ENCODE assay signal across 11 cellular contexts in the genomic region with DNA sequence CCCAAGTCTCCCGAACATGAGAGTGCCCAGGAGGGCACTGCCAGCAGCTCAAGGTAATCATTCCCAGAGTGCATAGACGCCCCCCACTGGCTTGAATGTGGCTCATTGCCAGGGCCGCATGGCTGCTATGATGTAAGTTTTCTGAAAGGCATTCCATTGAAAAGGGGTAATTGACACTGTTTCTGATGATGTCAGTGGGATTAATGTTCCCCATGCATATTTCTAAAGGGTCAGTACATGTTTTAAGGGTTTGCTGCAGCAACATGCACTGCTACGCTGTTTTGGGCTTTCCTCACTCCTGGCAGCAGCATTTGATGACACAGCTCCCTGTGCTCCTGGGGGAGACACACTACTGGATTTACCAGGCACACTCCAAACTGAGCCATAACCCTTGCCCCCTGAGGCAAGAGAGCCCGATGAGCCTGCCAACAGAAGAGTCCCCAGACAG. TPM values are rescaled to one million over a fixed set of nuclear protein-coding genes. Genes with fewer than 3 reads are reported as not detected.
DNase-seq lines count a peak whose midpoint lies in the region; ATAC-seq and TF ChIP-seq lines count a peak whose summit lies in the region.
"Had no signal": no experiment of that assay in that cellular context is flagged by ENCODE, and none has a peak within 500 bp of the region (broad histone marks: within the 10 kb centered on the region; RNA-seq: fewer than 3 reads in every experiment).

No MANE protein-coding gene starts in this region.

- CTCF ChIA-PET in WTC11 (lab: Charles Lee) = interaction anchor here (0.6 to 1.9 kb wide), 16 partner anchors 9 to 244 kb away, joined by 3 to 13 read pairs (median 4); a partner anchor contains a TSS
- CTCF ChIA-PET in PC-3 (lab: Charles Lee) = no interaction called here
- CTCF ChIA-PET in CD8-positive, alpha-beta memory T cell (lab: Charles Lee) = no interaction called here

- H4K20me1 ChIP-seq in PC-3 (ENCODE audit: low read length) = no peaks in the 10 kb centered on the region

- H3K36me3 ChIP-seq in left ventricle myocardium inferior (no peaks in the 10 kb centered on the region), PC-3 (ENCODE audit: low read depth, low read length) (no peaks in the 10 kb centered on the region)
- no peaks in the 10 kb centered on the region for H3K36me3 ChIP-seq in CD8-positive, alpha-beta memory T cell (ENCODE audit: insufficient read depth, low read length)

- TF ChIP-seq CTCF in WTC11 (IDR thresholded peaks at IDR 0.05) = no peak
- TF ChIP-seq CTCF in left ventricle myocardium inferior (IDR thresholded peaks at IDR 0.05; ENCODE audit: borderline replicate concordance) = no peak
- TF ChIP-seq CTCF in PC-3 (conservative IDR thresholded peaks at IDR 0.05; ENCODE audit: low read depth, low read length) = no peak

- H3K27ac ChIP-seq in left ventricle myocardium inferior (replicated peaks) = no peak overlapping the region
- H3K27ac ChIP-seq in PC-3 (ENCODE audit: low read length) = no peak overlapping the region
- H3K27ac ChIP-seq in CD8-positive, alpha-beta memory T cell (ENCODE audit: low read depth, low read length) = no peak overlapping the region

- H3K4me1 Mint-ChIP-seq in WTC11 = peaks cover 30% of the 10 kb centered on the region
- H3K4me1 Mint-ChIP-seq in CD8-positive, alpha-beta memory T cell = no peaks in the 10 kb centered on the region

- H3K4me2 ChIP-seq in PC-3 (ENCODE audit: low read length) = no peak overlapping the region

- H3K27me3 ChIP-seq in left ventricle myocardium inferior (ENCODE audit: low read depth) (peaks cover 31% of the 10 kb centered on the region), PC-3 (ENCODE audit: low read length) (no peaks in the 10 kb centered on the region)
- H3K27me3 ChIP-seq in CD8-positive, alpha-beta memory T cell (ENCODE audit: insufficient read depth, low read length, poor library complexity, severe bottlenecking) = no peaks in the 10 kb centered on the region

- POLR2A ChIA-PET in WTC11 (lab: Charles Lee) = no interaction called here
- POLR2A ChIA-PET in PC-3 (lab: Charles Lee; ENCODE audit: unreplicated experiment) = no interaction called here
- POLR2A ChIA-PET in CD8-positive, alpha-beta memory T cell (lab: Charles Lee) = no interaction called here

- H3K9me2 ChIP-seq in PC-3 (replicated peaks; ENCODE audit: low read length) = no peaks in the 10 kb centered on the region

- intact Hi-C loops in left ventricle myocardium inferior (cut with micrococcal nuclease) (no loop called here), PC-3 (cut with micrococcal nuclease) (no loop called here)

- DNase-seq in HCEC 1CT (peak; percentile 56), WTC11 (ENCODE audit: low spot score) (peak; percentile 58), left ventricle myocardium inferior (peak; percentile 22), skeletal muscle cell (ENCODE audit: low read depth) (peak; percentile 96), PC-3 (no peak), OCI-M1 (lab: John Stamatoyannopoulos, UW) (no peak), COLO829 (ENCODE audit: low spot score) (no peak)
- DNase-seq in CD8-positive, alpha-beta memory T cell = no peak
- DNase-seq: activated CD4-positive, alpha-beta memory T cell treated with anti-CD3 and anti-CD28 coated beads for 36 hours; central memory CD4-positive, alpha-beta T cell; stimulated activated naive CD8-positive, alpha-beta T cell treated with anti-CD3 and anti-CD28 coated beads, Interleukin-15, Interleukin-2, amounts not matched to agents 100 U/mL and 50 U/mL, for 24 hours had no signal

- H3K9me3 ChIP-seq in left ventricle myocardium inferior (replicated peaks) = no peaks in the 10 kb centered on the region
- H3K9me3 ChIP-seq in PC-3 (ENCODE audit: low read length) = no peaks in the 10 kb centered on the region
- H3K9me3 ChIP-seq in CD8-positive, alpha-beta memory T cell (ENCODE audit: low read length) = no peaks in the 10 kb centered on the region

- H3K4me3 ChIP-seq in left ventricle myocardium inferior (no peak overlapping the region), skeletal muscle cell (ENCODE audit: low read depth, low read length) (no peak overlapping the region), PC-3 (ENCODE audit: low read length) (no peak overlapping the region)
- no peak overlapping the region for H3K4me3 ChIP-seq in CD8-positive, alpha-beta memory T cell (ENCODE audit: low read length)

- no peak overlapping the region for H3K4me3 Mint-ChIP-seq in WTC11
- no peak overlapping the region for H3K4me3 Mint-ChIP-seq in CD8-positive, alpha-beta memory T cell
- H3K4me3 Mint-ChIP-seq: activated CD4-positive, alpha-beta memory T cell treated with anti-CD3 and anti-CD28 coated beads for 36 hours had no signal

- no peaks in the 10 kb centered on the region for H3K79me2 ChIP-seq in PC-3 (ENCODE audit: low read length)

- ATAC-seq in WTC11 (peak; percentile 59), PC-3 (no peak)
- ATAC-seq: stimulated activated naive CD8-positive, alpha-beta T cell treated with anti-CD3 and anti-CD28 coated beads, Interleukin-15, Interleukin-2, amounts not matched to agents 100 U/mL and 50 U/mL, for 24 hours had no signal

- no peaks in the 10 kb centered on the region for H3K9me3 Mint-ChIP-seq in WTC11
- H3K9me3 Mint-ChIP-seq in CD8-positive, alpha-beta memory T cell = no peaks in the 10 kb centered on the region
- H3K9me3 Mint-ChIP-seq: activated CD4-positive, alpha-beta memory T cell treated with anti-CD3 and anti-CD28 coated beads for 36 hours had no signal

- peaks cover 15% of the 10 kb centered on the region for H3K4me1 ChIP-seq in left ventricle myocardium inferior
- H3K4me1 ChIP-seq in PC-3 (ENCODE audit: insufficient read depth, low read length) = peaks cover 18% of the 10 kb centered on the region
- H3K4me1 ChIP-seq in CD8-positive, alpha-beta memory T cell (ENCODE audit: insufficient read depth, low read length) = no peaks in the 10 kb centered on the region

- no peaks in the 10 kb centered on the region for H3F3A ChIP-seq in PC-3 (ENCODE audit: low read length, unreplicated experiment)

- peaks cover 3% of the 10 kb centered on the region; the same call in 1 of the 2 replicates for H3K27me3 Mint-ChIP-seq in WTC11 (ENCODE audit: low read depth)
- H3K27me3 Mint-ChIP-seq in CD8-positive, alpha-beta memory T cell = peaks cover 10 to 48% of the 10 kb centered on the region in 2 donors

- H3K27ac Mint-ChIP-seq in WTC11 = no peak overlapping the region
- no peak overlapping the region for H3K27ac Mint-ChIP-seq in CD8-positive, alpha-beta memory T cell
- H3K27ac Mint-ChIP-seq: activated CD4-positive, alpha-beta memory T cell treated with anti-CD3 and anti-CD28 coated beads for 36 hours had no signal

- H3K36me3 Mint-ChIP-seq in WTC11 = no peaks in the 10 kb centered on the region
- no peaks in the 10 kb centered on the region for H3K36me3 Mint-ChIP-seq in CD8-positive, alpha-beta memory T cell
- H3K36me3 Mint-ChIP-seq: activated CD4-positive, alpha-beta memory T cell treated with anti-CD3 and anti-CD28 coated beads for 36 hours had no signal

- no peak overlapping the region for H3K9ac ChIP-seq in PC-3 (ENCODE audit: low read length)

- no peak overlapping the region for H2AFZ ChIP-seq in PC-3 (ENCODE audit: low read length)

- BruUV-seq in PC-3 (replicated peaks; lab: Mats Ljungman, UMichigan) = no TSS peak

TF ChIP-seq in WTC11, 78 proteins besides CTCF, POLR2A, EP300 and RAD21:
- TF ChIP-seq, protein P1, sequence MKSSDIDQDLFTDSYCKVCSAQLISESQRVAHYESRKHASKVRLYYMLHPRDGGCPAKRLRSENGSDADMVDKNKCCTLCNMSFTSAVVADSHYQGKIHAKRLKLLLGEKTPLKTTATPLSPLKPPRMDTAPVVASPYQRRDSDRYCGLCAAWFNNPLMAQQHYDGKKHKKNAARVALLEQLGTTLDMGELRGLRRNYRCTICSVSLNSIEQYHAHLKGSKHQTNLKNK (CRISPR knock-in tag; IDR thresholded peaks at IDR 0.05) = no peak
- TF ChIP-seq, protein P2, sequence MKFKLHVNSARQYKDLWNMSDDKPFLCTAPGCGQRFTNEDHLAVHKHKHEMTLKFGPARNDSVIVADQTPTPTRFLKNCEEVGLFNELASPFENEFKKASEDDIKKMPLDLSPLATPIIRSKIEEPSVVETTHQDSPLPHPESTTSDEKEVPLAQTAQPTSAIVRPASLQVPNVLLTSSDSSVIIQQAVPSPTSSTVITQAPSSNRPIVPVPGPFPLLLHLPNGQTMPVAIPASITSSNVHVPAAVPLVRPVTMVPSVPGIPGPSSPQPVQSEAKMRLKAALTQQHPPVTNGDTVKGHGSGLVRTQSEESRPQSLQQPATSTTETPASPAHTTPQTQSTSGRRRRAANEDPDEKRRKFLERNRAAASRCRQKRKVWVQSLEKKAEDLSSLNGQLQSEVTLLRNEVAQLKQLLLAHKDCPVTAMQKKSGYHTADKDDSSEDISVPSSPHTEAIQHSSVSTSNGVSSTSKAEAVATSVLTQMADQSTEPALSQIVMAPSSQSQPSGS (CRISPR knock-in tag; IDR thresholded peaks at IDR 0.05; ENCODE audit: borderline replicate concordance, low read depth) = no peak
- TF ChIP-seq, protein P3, sequence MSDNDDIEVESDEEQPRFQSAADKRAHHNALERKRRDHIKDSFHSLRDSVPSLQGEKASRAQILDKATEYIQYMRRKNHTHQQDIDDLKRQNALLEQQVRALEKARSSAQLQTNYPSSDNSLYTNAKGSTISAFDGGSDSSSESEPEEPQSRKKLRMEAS (CRISPR knock-in tag; IDR thresholded peaks at IDR 0.05) = peak; percentile 52; the same call in 1 of the 2 replicates
- no peak for TF ChIP-seq GTF2I (CRISPR knock-in tag; conservative IDR thresholded peaks at IDR 0.05)
- TF ChIP-seq ATF1 (CRISPR knock-in tag; IDR thresholded peaks at IDR 0.05) = no peak

RNA-seq across cellular contexts. Expression of a gene that starts 36.7 kb away (rescaled TPM):
- not detected in 3 replicates for total RNA-seq in WTC11 (2021)
- not detected for total RNA-seq in left ventricle myocardium inferior
- total RNA-seq in PC-3 (2014; rRNA removed) = not detected in 2 replicates
- not detected for total RNA-seq in CD8-positive, alpha-beta memory T cell
- polyA plus RNA-seq in CD8-positive, alpha-beta memory T cell = not detected
- total RNA-seq: activated CD4-positive, alpha-beta memory T cell treated with anti-CD3 and anti-CD28 coated beads for 36 hours had no signal

Comparison
In these comparisons a context has a peak if more than half of its experiments do, and no peak if none do; other contexts are left out.
1. DNase-seq: peak in HCEC 1CT (single experiment), WTC11 (single experiment), left ventricle myocardium inferior (single experiment) and skeletal muscle cell (single experiment); none in PC-3 (single experiment), OCI-M1 (single experiment), CD8-positive, alpha-beta memory T cell (0 of 5) and COLO829 (single experiment).